33 cellular contexts compared by ENCODE assay signal in the genomic region with DNA sequence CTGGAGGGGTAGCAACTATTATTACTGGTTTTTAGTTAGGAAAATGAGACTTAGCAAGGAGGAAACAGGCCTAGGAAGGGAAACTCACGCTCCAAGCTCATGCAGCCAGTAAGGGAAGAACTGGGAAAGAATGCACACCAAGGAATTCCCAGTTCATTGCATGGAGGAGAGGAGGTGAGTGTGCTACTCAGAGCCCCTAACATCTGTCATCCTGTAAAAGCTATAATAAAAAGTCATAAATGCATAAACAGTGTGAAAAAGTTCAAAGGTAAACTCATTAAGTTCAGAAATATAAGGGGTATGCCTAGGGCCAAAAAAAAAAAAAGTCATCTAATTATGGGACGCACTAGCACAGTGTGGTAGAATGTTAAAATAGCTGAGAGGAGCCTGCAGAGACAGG. TPM values are rescaled to one million over a fixed set of nuclear protein-coding genes. Genes with fewer than 3 reads are reported as not detected.
"Had no signal": no experiment of that assay in that cellular context is flagged by ENCODE, and none has a peak within 500 bp of the region (broad histone marks: within the 10 kb centered on the region; RNA-seq: fewer than 3 reads in every experiment).

No MANE protein-coding gene starts in this region.

- H3K27ac ChIP-seq: esophagus muscularis mucosa, heart right ventricle, prostate gland, right atrium auricular region, sigmoid colon, spleen, thoracic aorta, tibial nerve, upper lobe of right lung, vagina had no signal

- H3K4me3 ChIP-seq: esophagus muscularis mucosa, heart right ventricle, lung, prostate gland, right atrium auricular region, sigmoid colon, spleen, thoracic aorta, tibial nerve, upper lobe of right lung, vagina had no signal

- FAIRE-seq: colon, endothelial cell of umbilical vein had no signal

- ATAC-seq: heart right ventricle; naive thymus-derived CD8-positive, alpha-beta T cell; stimulated activated memory B cell treated with anti-CD40 and anti-IgM and Interleukin-4, amounts not matched to agents 10 μg/mL and 1 μg/mL and 100 μg/mL, for 72 hours; stimulated activated naive CD8-positive, alpha-beta T cell treated with anti-CD3 and anti-CD28 coated beads, Interleukin-15, Interleukin-2, amounts not matched to agents 100 U/mL and 50 U/mL, for 24 hours had no signal

- H3K4me1 ChIP-seq: esophagus muscularis mucosa, heart right ventricle, prostate gland, right atrium auricular region, sigmoid colon, spleen, tibial nerve, vagina had no signal

- DNase-seq: effector memory CD4-positive, alpha-beta T cell; foreskin melanocyte; glutamatergic neuron; heart right ventricle; hypothalamus; immature natural killer cell; islet precursor cell; kidney glomerular epithelial cell; naive thymus-derived CD8-positive, alpha-beta T cell; nephron progenitor cell; nucleus accumbens; sigmoid colon; spleen; stimulated activated CD4-positive, alpha-beta T cell treated with anti-CD3 and anti-CD28 coated beads, Interleukin-4, amount 100 ng/mL, for 4 hours; stimulated activated naive CD8-positive, alpha-beta T cell treated with anti-CD3 and anti-CD28 coated beads, Interleukin-15, Interleukin-2, amounts not matched to agents 100 U/mL and 50 U/mL, for 24 hours; upper lobe of right lung had no signal

- H3K36me3 ChIP-seq: esophagus muscularis mucosa, heart right ventricle, prostate gland, right atrium auricular region, sigmoid colon, spleen, thoracic aorta, tibial nerve, upper lobe of right lung, vagina had no signal

- H3K9me3 ChIP-seq: esophagus muscularis mucosa, heart right ventricle, prostate gland, right atrium auricular region, sigmoid colon, spleen, thoracic aorta, tibial nerve, upper lobe of right lung, vagina had no signal

- H3K27me3 ChIP-seq: right atrium auricular region, sigmoid colon, tibial nerve, vagina had no signal

RNA-seq across cellular contexts. Expression of a gene that starts 25.9 kb away (rescaled TPM):
- total RNA-seq: naive thymus-derived CD8-positive, alpha-beta T cell had no signal
- polyA plus RNA-seq: immature natural killer cell; naive thymus-derived CD8-positive, alpha-beta T cell had no signal

RNA-seq across cellular contexts. Expression of a gene that starts 37.8 kb away (rescaled TPM):
- total RNA-seq: cerebellum; endothelial cell of umbilical vein; epithelial cell of proximal tubule; esophagus muscularis mucosa; fibroblast of lung; heart right ventricle; liver; mucosa of gallbladder; naive thymus-derived CD8-positive, alpha-beta T cell; osteocyte; right atrium auricular region; sigmoid colon; skeletal muscle tissue; spleen; thoracic aorta; tibial nerve; upper lobe of right lung; vagina had no signal
- polyA plus RNA-seq: endothelial cell of umbilical vein; fibroblast of lung; heart right ventricle; immature natural killer cell; liver; naive thymus-derived CD8-positive, alpha-beta T cell; sigmoid colon; spleen had no signal
